18 cellular contexts compared by ENCODE assay signal in genomic region chr15:62288361-62289017, GRCh38.
A peak's percentile ranks its signal among the peaks of the same experiment; 100 is the strongest.
DNase-seq lines count a peak whose midpoint lies in the region; ATAC-seq, FAIRE-seq and TF ChIP-seq lines count a peak whose summit lies in the region.
"Had no signal": no experiment of that assay in that cellular context is flagged by ENCODE, and none has a peak within 500 bp of the region (broad histone marks: within the 10 kb centered on the region; RNA-seq: fewer than 3 reads in every experiment).

No MANE protein-coding gene starts in this region.

- no peak overlapping the region for H3K4me3 Mint-ChIP-seq in activated naive CD8-positive, alpha-beta T cell treated with anti-CD3 and anti-CD28 coated beads, Interleukin-2, amount 50 U/mL, for 24 hours
- H3K4me3 Mint-ChIP-seq in activated T-helper 1 cell treated with anti-CD3 and anti-CD28 coated beads, Interleukin-12 subunit alpha, Interleukin-12 subunit beta, Interleukin-2, Interleukin-4 antibody, amounts not matched to agents 30 ng/mL and 10 ng/mL and 1 ng/mL, durations not matched to agents 14 hours and 24 hours and 36 hours: no peak overlapping the region
- H3K4me3 Mint-ChIP-seq: CD4-positive, alpha-beta T cell; HFFc6 had no signal

- H3K9me3 Mint-ChIP-seq in activated naive CD8-positive, alpha-beta T cell treated with anti-CD3 and anti-CD28 coated beads, Interleukin-2, amount 50 U/mL, for 24 hours: no peaks in the 10 kb centered on the region
- H3K9me3 Mint-ChIP-seq in activated T-helper 1 cell treated with anti-CD3 and anti-CD28 coated beads, Interleukin-12 subunit alpha, Interleukin-12 subunit beta, Interleukin-2, Interleukin-4 antibody, amounts not matched to agents 30 ng/mL and 10 ng/mL and 1 ng/mL, durations not matched to agents 14 hours and 24 hours and 36 hours: no peaks in the 10 kb centered on the region
- H3K9me3 Mint-ChIP-seq: CD4-positive, alpha-beta T cell; HFFc6 had no signal

- no peaks in the 10 kb centered on the region for H3K36me3 ChIP-seq in mesendoderm (ENCODE audit: control insufficient read depth, insufficient read depth, low read length)
- H3K36me3 ChIP-seq: BE2C had no signal

- no peaks in the 10 kb centered on the region for H3K36me3 Mint-ChIP-seq in activated naive CD8-positive, alpha-beta T cell treated with anti-CD3 and anti-CD28 coated beads, Interleukin-2, amount 50 U/mL, for 24 hours (ENCODE audit: low read depth)
- H3K36me3 Mint-ChIP-seq in activated T-helper 1 cell treated with anti-CD3 and anti-CD28 coated beads, Interleukin-12 subunit alpha, Interleukin-12 subunit beta, Interleukin-2, Interleukin-4 antibody, amounts not matched to agents 30 ng/mL and 10 ng/mL and 1 ng/mL, durations not matched to agents 14 hours and 24 hours and 36 hours (ENCODE audit: low read depth): no peaks in the 10 kb centered on the region

- H3K4me1 ChIP-seq in A549: 0 out of 3 replicates have a peak, but pooled peaks cover 4% of the 10 kb centered on the region
- H3K4me1 ChIP-seq in mesendoderm (ENCODE audit: control insufficient read depth, low read depth, low read length): no peaks in the 10 kb centered on the region
- H3K4me1 ChIP-seq: BE2C had no signal

- H3K9me3 ChIP-seq in A549: no peaks in the 10 kb centered on the region
- H3K9me3 ChIP-seq: BE2C had no signal

- H4K8ac ChIP-seq in mesendoderm (ENCODE audit: low read depth, low read length): no peak overlapping the region

- H3K27ac ChIP-seq in A549 (no peak overlapping the region), mesendoderm (ENCODE audit: low read depth, low read length) (no peak overlapping the region)

- no peak overlapping the region for H2BK15ac ChIP-seq in mesendoderm (replicated peaks; ENCODE audit: low read depth)

- no peak for TF ChIP-seq EP300 in A549 (IDR thresholded peaks at IDR 0.05)

- H3K18ac ChIP-seq in mesendoderm (ENCODE audit: low read length): no peak overlapping the region

- no peak overlapping the region for H2BK120ac ChIP-seq in mesendoderm (ENCODE audit: low read depth, low read length)

- no peaks in the 10 kb centered on the region for H3K79me2 ChIP-seq in mesendoderm (ENCODE audit: control insufficient read depth, insufficient read depth, low read length)

- intact Hi-C loops in activated T-helper 1 cell treated with anti-CD3 and anti-CD28 coated beads, Interleukin-12 subunit alpha, Interleukin-12 subunit beta, Interleukin-2, Interleukin-4 antibody, amounts not matched to agents 30 ng/mL and 10 ng/mL and 1 ng/mL, durations not matched to agents 14 hours and 24 hours and 36 hours (cut with micrococcal nuclease): no loop called here

- no peak for TF ChIP-seq POLR2A in A549 (IDR thresholded peaks at IDR 0.05; ENCODE audit: low read length)

- H3K4ac ChIP-seq in mesendoderm (ENCODE audit: low read depth, low read length): no peak overlapping the region

- 37% methylated on average over 6 of the region's 6 CpGs for WGBS in A549 (ENCODE audit: missing lambda C conversion rate)
- no CpG with 5 or more reads among the region's 6 CpGs for WGBS in mesendoderm (ENCODE audit: extremely low coverage, insufficient coverage, low lambda C conversion rate)

- H3K27me3 ChIP-seq in mesendoderm (ENCODE audit: insufficient read depth, low read length, poor library complexity): no peaks in the 10 kb centered on the region
- H3K27me3 ChIP-seq: BE2C had no signal

- H3K27me3 Mint-ChIP-seq in activated naive CD8-positive, alpha-beta T cell treated with anti-CD3 and anti-CD28 coated beads, Interleukin-2, amount 50 U/mL, for 24 hours: peaks cover 37% of the 10 kb centered on the region
- peaks cover 22% of the 10 kb centered on the region for H3K27me3 Mint-ChIP-seq in activated T-helper 1 cell treated with anti-CD3 and anti-CD28 coated beads, Interleukin-12 subunit alpha, Interleukin-12 subunit beta, Interleukin-2, Interleukin-4 antibody, amounts not matched to agents 30 ng/mL and 10 ng/mL and 1 ng/mL, durations not matched to agents 14 hours and 24 hours and 36 hours (ENCODE audit: insufficient read depth)

- no peak overlapping the region for H3K4me3 ChIP-seq in A549
- no peak overlapping the region for H3K4me3 ChIP-seq in mesendoderm (ENCODE audit: low read length)

- H3K79me1 ChIP-seq in mesendoderm (ENCODE audit: low read length): no peaks in the 10 kb centered on the region

- H3K4me2 ChIP-seq in A549 (no peak overlapping the region), mesendoderm (ENCODE audit: low read length) (no peak overlapping the region)

- no peak; a peak in 1 of 6 replicates for ATAC-seq in A549
- no peak for ATAC-seq in activated naive CD8-positive, alpha-beta T cell treated with anti-CD3 and anti-CD28 coated beads, Interleukin-2, amount 50 U/mL, for 24 hours
- ATAC-seq: HCT116 had no signal

- no peak for TF ChIP-seq CTCF in A549 (IDR thresholded peaks at IDR 0.05)

- TF ChIP-seq RAD21 in A549 (conservative IDR thresholded peaks at IDR 0.05 in 1 of 2, IDR thresholded peaks at IDR 0.05 in 1 of 2): no peak

- H3K23ac ChIP-seq in mesendoderm (ENCODE audit: low read length): no peak overlapping the region

- CTCF ChIA-PET in A549 (lab: Yijun Ruan, JAX): interaction anchor here (3.7 kb wide), 1 partner anchor 19 kb away, joined by 14 read pairs; no protein-coding TSS in a partner anchor

- no peak overlapping the region for H3K27ac Mint-ChIP-seq in activated naive CD8-positive, alpha-beta T cell treated with anti-CD3 and anti-CD28 coated beads, Interleukin-2, amount 50 U/mL, for 24 hours
- H3K27ac Mint-ChIP-seq in activated T-helper 1 cell treated with anti-CD3 and anti-CD28 coated beads, Interleukin-12 subunit alpha, Interleukin-12 subunit beta, Interleukin-2, Interleukin-4 antibody, amounts not matched to agents 30 ng/mL and 10 ng/mL and 1 ng/mL, durations not matched to agents 14 hours and 24 hours and 36 hours: no peak overlapping the region
- H3K27ac Mint-ChIP-seq: CD4-positive, alpha-beta T cell; HFFc6 had no signal

- FAIRE-seq in A549 (lab: Jason Lieb, UNC): peak; percentile 65
- peak; percentile 21 for FAIRE-seq in islet of Langerhans (lab: Jason Lieb, UNC)

- no peak overlapping the region for H3K9ac ChIP-seq in mesendoderm (ENCODE audit: low read length)

- no peak overlapping the region for H2BK5ac ChIP-seq in mesendoderm (ENCODE audit: low read length)

- peak overlapping the region; percentile 17 for H3K56ac ChIP-seq in mesendoderm (ENCODE audit: low read length)

- no peaks in the 10 kb centered on the region for H3K4me1 Mint-ChIP-seq in activated naive CD8-positive, alpha-beta T cell treated with anti-CD3 and anti-CD28 coated beads, Interleukin-2, amount 50 U/mL, for 24 hours
- no peaks in the 10 kb centered on the region for H3K4me1 Mint-ChIP-seq in activated T-helper 1 cell treated with anti-CD3 and anti-CD28 coated beads, Interleukin-12 subunit alpha, Interleukin-12 subunit beta, Interleukin-2, Interleukin-4 antibody, amounts not matched to agents 30 ng/mL and 10 ng/mL and 1 ng/mL, durations not matched to agents 14 hours and 24 hours and 36 hours (ENCODE audit: low read depth)

- POLR2A ChIA-PET in A549 (lab: Yijun Ruan, JAX): no interaction called here

- no peak overlapping the region for H4K5ac ChIP-seq in mesendoderm (ENCODE audit: low read length)

- DNase-seq in A549 (ENCODE audit: low read depth in 1 of 2, low spot score in 1 of 2) (no peak), HuH-7 (ENCODE audit: low spot score) (peak; percentile 14), mesendoderm (no peak), SKM-1 treated with dmso at 0.1 percent for 144 hours (lab: John Stamatoyannopoulos, UW; ENCODE audit: unreplicated experiment) (no peak), COLO829 (ENCODE audit: low spot score) (no peak)
- no peak for DNase-seq in activated naive CD8-positive, alpha-beta T cell treated with anti-CD3 and anti-CD28 coated beads, Interleukin-2, amount 50 U/mL, for 24 hours
- no peak for DNase-seq in activated T-helper 1 cell treated with anti-CD3 and anti-CD28 coated beads, Interleukin-12 subunit alpha, Interleukin-12 subunit beta, Interleukin-2, Interleukin-4 antibody, amounts not matched to agents 30 ng/mL and 10 ng/mL and 1 ng/mL, durations not matched to agents 14 hours and 24 hours and 36 hours (ENCODE audit: low spot score)
- DNase-seq: 8988T; BE2C; C1 segment of cervical spinal cord; CD4-positive, alpha-beta T cell; DMS79 treated with DMSO at 0.1 percent for 48 hours; GF-D8; GOT3; H7; HFFc6 had no signal

- H2AK5ac ChIP-seq in mesendoderm (ENCODE audit: low read length): no peak overlapping the region

TF ChIP-seq in A549, 52 proteins besides CTCF, POLR2A, EP300 and RAD21:
- TF ChIP-seq USF2 (IDR thresholded peaks at IDR 0.05) (no peak), RCOR1 (IDR thresholded peaks at IDR 0.05; ENCODE audit: low read depth, low read length) (no peak), CBX8 (IDR thresholded peaks at IDR 0.05) (peak; percentile 22; the same call in 1 of the 2 replicates)
